ENCODE assay signal across 20 cellular contexts in genomic region chr9:137521405-137521985, GRCh38. TPM values are rescaled to one million over a fixed set of nuclear protein-coding genes. Genes with fewer than 3 reads are reported as not detected.
DNase-seq lines count a peak whose midpoint lies in the region; ATAC-seq, FAIRE-seq and TF ChIP-seq lines count a peak whose summit lies in the region.
"Had no signal": no experiment of that assay in that cellular context is flagged by ENCODE, and none has a peak within 500 bp of the region (broad histone marks: within the 10 kb centered on the region; RNA-seq: fewer than 3 reads in every experiment).

No MANE protein-coding gene starts in this region.

- peaks cover 6 to 15% (median 9%) of the 10 kb centered on the region in 3 donors for H3K4me1 ChIP-seq in pancreas
- H3K4me1 ChIP-seq: A549 had no signal

- intact Hi-C loops in pancreas (cut with DNase I), result loop anchor here in 2 of 3 donors (10.0 kb wide), 2 partner anchors 227 to 247 kb away; partner anchors contain the start of gene TOR4A (in 1 of the 2)

- TF ChIP-seq CTCF in pancreas (IDR thresholded peaks at IDR 0.05), result no peak

- H3K4me3 ChIP-seq in pancreas, result no peak overlapping the region
- H3K4me3 ChIP-seq: A549, BLaER1 had no signal

- WGBS in pancreas, 2 donors, result 63 to 64% methylated on average over 18 of the region's 18 CpGs

- ATAC-seq in pancreas, result peak; percentile 94 to 95 (median 95)
- no peak for ATAC-seq in stimulated activated naive CD8-positive, alpha-beta T cell treated with anti-CD3 and anti-CD28 coated beads, Interleukin-15, Interleukin-2, amounts not matched to agents 100 U/mL and 50 U/mL, for 24 hours
- ATAC-seq in GM21737 (IDR thresholded peaks at IDR 0.05; ENCODE audit: unreplicated experiment), result no peak
- ATAC-seq in GM21717 (IDR thresholded peaks at IDR 0.05; ENCODE audit: unreplicated experiment), result no peak
- ATAC-seq: A549, HepG2 had no signal

- no peaks in the 10 kb centered on the region for H3K36me3 ChIP-seq in pancreas

- peak overlapping the region in 3 of 4 donors; percentile 2 to 70 (median 70) for H3K27ac ChIP-seq in pancreas
- H3K27ac ChIP-seq: A549, BLaER1 had no signal

- FAIRE-seq in GM12892 (lab: Jason Lieb, UNC) (no peak), pancreas (lab: Jason Lieb, UNC) (no peak)
- FAIRE-seq: A549, GM12891, GM18507, HepG2, RCC 7860 had no signal

- DNase-seq in GM12892 (ENCODE audit: insufficient read length) (peak; percentile 13), NCI-H2107 (lab: John Stamatoyannopoulos, UW) (peak; percentile 43), globus pallidus (ENCODE audit: low spot score) (peak; percentile 16), pancreas (peak; percentile 81 to 95 (median 91))
- DNase-seq in stimulated activated naive CD8-positive, alpha-beta T cell treated with anti-CD3 and anti-CD28 coated beads, Interleukin-15, Interleukin-2, amounts not matched to agents 100 U/mL and 50 U/mL, for 24 hours, result no peak
- DNase-seq: Calu3; CD4-positive, alpha-beta memory T cell; H9; KBM-7; NCI-H1694; NCI-H446; Right ventricle myocardium superior had no signal

- H3K9me3 ChIP-seq in pancreas, result no peaks in the 10 kb centered on the region
- H3K9me3 ChIP-seq: A549 had no signal

- no peaks in the 10 kb centered on the region for H3K27me3 ChIP-seq in pancreas
- H3K27me3 ChIP-seq: BLaER1 had no signal

- no peak for TF ChIP-seq POLR2A in GM12892 (IDR thresholded peaks at IDR 0.05; ENCODE audit: low read depth, low read length)

RNA-seq across cellular contexts. Expression of gene PNPLA7, which starts 28.7 kb away (rescaled TPM):
- 1.1 TPM for polyA plus RNA-seq in GM12892 (2012; ENCODE audit: missing spikeins)
- 10 to 100 TPM in 5 of 6 donors, 1 to 10 TPM in 1; 7.1 to 23.8 (median 17.7) TPM for total RNA-seq in pancreas
- polyA plus RNA-seq in pancreas, result 10 to 100 TPM; 62.8 to 71.8 TPM

RNA-seq across cellular contexts. Expression of gene MRPL41, which starts 30.2 kb away (rescaled TPM):
- polyA plus RNA-seq in GM12892 (2012; ENCODE audit: missing spikeins), result 15.5 TPM
- total RNA-seq in pancreas, result 10 to 100 TPM; 16.6 to 30.1 (median 19.0) TPM
- 10 to 100 TPM; 49.6 to 74.1 TPM for polyA plus RNA-seq in pancreas

RNA-seq across cellular contexts. Expression of gene DPH7, which starts 57.2 kb away (rescaled TPM):
- 30.3 TPM for polyA plus RNA-seq in GM12892 (2012; ENCODE audit: missing spikeins)
- 10 to 100 TPM; 16.7 to 27.4 (median 21.5) TPM for total RNA-seq in pancreas
- 100 to 1,000 TPM; 107 to 174 TPM for polyA plus RNA-seq in pancreas

Comparison
In these comparisons a context has a peak if more than half of its experiments do, and no peak if none do; other contexts are left out.
1. ATAC-seq: peak in pancreas (4 of 4); none in stimulated activated naive CD8-positive, alpha-beta T cell treated with anti-CD3 and anti-CD28 coated beads, Interleukin-15, Interleukin-2, amounts not matched to agents 100 U/mL and 50 U/mL, for 24 hours (single experiment), GM21737 (single experiment) and GM21717 (single experiment).